Comparison of ENCODE assay signal across 15 cellular contexts in genomic region chr9:115691686-115692085, GRCh38.
A peak's percentile ranks its signal among the peaks of the same experiment; 100 is the strongest.
DNase-seq lines count a peak whose midpoint lies in the region; TF ChIP-seq lines count a peak whose summit lies in the region.
"Had no signal": no experiment of that assay in that cellular context is flagged by ENCODE, and none has a peak within 500 bp of the region (broad histone marks: within the 10 kb centered on the region; RNA-seq: fewer than 3 reads in every experiment).

No MANE protein-coding gene starts in this region.

- peak overlapping the region; percentile 74 for H3K27ac ChIP-seq in mesenchymal stem cell (ENCODE audit: low read length, poor library complexity, severe bottlenecking)
- H3K27ac ChIP-seq: parathyroid adenoma, uterus had no signal

- H3K27me3 Mint-ChIP-seq in mesothelial cell of epicardium (ENCODE audit: low read depth), result no peaks in the 10 kb centered on the region
- H3K27me3 Mint-ChIP-seq: activated CD4-positive, alpha-beta T cell treated with anti-CD3 and anti-CD28 coated beads, Interleukin-2, amount 10 ng/mL, durations not matched to agents 24 days and 14 days had no signal

- H3K4me2 ChIP-seq in mesenchymal stem cell (ENCODE audit: low read length, poor library complexity, severe bottlenecking), result no peak overlapping the region

- no peak overlapping the region for H3K27ac Mint-ChIP-seq in mesothelial cell of epicardium
- H3K27ac Mint-ChIP-seq: activated CD4-positive, alpha-beta T cell treated with anti-CD3 and anti-CD28 coated beads, Interleukin-2, amount 10 ng/mL, durations not matched to agents 24 days and 14 days; T-helper 17 cell had no signal

- H3K9me3 Mint-ChIP-seq in mesothelial cell of epicardium, result no peaks in the 10 kb centered on the region
- H3K9me3 Mint-ChIP-seq: activated CD4-positive, alpha-beta T cell treated with anti-CD3 and anti-CD28 coated beads, Interleukin-2, amount 10 ng/mL, durations not matched to agents 24 days and 14 days had no signal

- H3K4me1 ChIP-seq in mesenchymal stem cell (ENCODE audit: control insufficient read depth, insufficient read depth, low read depth, low read length), result peaks cover 3% of the 10 kb centered on the region
- H3K4me1 ChIP-seq: BE2C, parathyroid adenoma, uterus had no signal

- no peak overlapping the region for H2AK5ac ChIP-seq in mesenchymal stem cell (ENCODE audit: low read length, severe bottlenecking)

- H2BK5ac ChIP-seq in mesenchymal stem cell (ENCODE audit: low read depth, low read length, poor library complexity, severe bottlenecking), result peak overlapping the region; percentile 22

- no peaks in the 10 kb centered on the region for H3K79me1 ChIP-seq in mesenchymal stem cell (replicated peaks; ENCODE audit: low read length, poor library complexity, severe bottlenecking)

- H3K18ac ChIP-seq in mesenchymal stem cell (ENCODE audit: low read depth in 1 of 2, low read length in 2 of 2), result peak overlapping the region in 1 of 2 experiments; percentile 54

- no peaks in the 10 kb centered on the region for H3K36me3 Mint-ChIP-seq in mesothelial cell of epicardium

- H3K23ac ChIP-seq in mesenchymal stem cell (ENCODE audit: low read length in 2 of 2), result no peak overlapping the region

- H4K91ac ChIP-seq in mesenchymal stem cell (ENCODE audit: low read length), result no peak overlapping the region

- WGBS in mesenchymal stem cell, result 37% methylated on average over 2 of the region's 3 CpGs

- H3K27me3 ChIP-seq in mesenchymal stem cell (ENCODE audit: control insufficient read depth in 1 of 2, insufficient read depth in 1 of 2, low read length in 2 of 2), result no peaks in the 10 kb centered on the region
- H3K27me3 ChIP-seq: BE2C, uterus had no signal

- H3K9ac ChIP-seq in mesenchymal stem cell (ENCODE audit: low read length), result peak overlapping the region; percentile 90
- H3K9ac ChIP-seq: parathyroid adenoma had no signal

- DNase-seq in AG10803 (ENCODE audit: low read depth), result peak; percentile 93
- DNase-seq in M059J (ENCODE audit: low read depth), result peak; percentile 91
- DNase-seq in cardiac fibroblast (ENCODE audit: low read depth in 2 of 2), result peak; percentile 74 to 94
- DNase-seq in mesenchymal stem cell, result peak; percentile 88
- DNase-seq in mesothelial cell of epicardium (ENCODE audit: low spot score in 2 of 2, unreplicated experiment in 2 of 2), result no peak
- no peak for DNase-seq in posterior vena cava (ENCODE audit: low spot score)
- no peak for DNase-seq in foreskin melanocyte
- no peak for DNase-seq in NCI-H748 treated with DMSO at 0.1 percent for 48 hours (lab: John Stamatoyannopoulos, UW)
- DNase-seq: activated CD4-positive, alpha-beta T cell treated with anti-CD3 and anti-CD28 coated beads, Interleukin-2, amount 10 ng/mL, durations not matched to agents 24 days and 14 days; activated T-cell treated with anti-CD3 and anti-CD28 coated beads, Interleukin-2, amount 50 U/mL, for 48 hours; BE2C; stimulated activated CD4-positive, alpha-beta T cell treated with anti-CD3 and anti-CD28 coated beads, Interleukin-1b, Interleukin-23, amount 100 ng/mL, for 48 hours; T-helper 17 cell; uterus had no signal

- H2BK12ac ChIP-seq in mesenchymal stem cell (ENCODE audit: low read length in 2 of 2), result peak overlapping the region in 1 of 2 experiments; percentile 79

- H3K36me3 ChIP-seq in mesenchymal stem cell (ENCODE audit: control insufficient read depth in 1 of 2, insufficient read depth in 2 of 2, low read depth in 1 of 2, low read length in 2 of 2), result no peaks in the 10 kb centered on the region
- H3K36me3 ChIP-seq: BE2C, uterus had no signal

- no peak overlapping the region for H2AFZ ChIP-seq in mesenchymal stem cell (ENCODE audit: low read depth, low read length)
- H2AFZ ChIP-seq: parathyroid adenoma had no signal

- no peaks in the 10 kb centered on the region for H3K9me3 ChIP-seq in mesenchymal stem cell (ENCODE audit: control insufficient read depth, low read length)
- H3K9me3 ChIP-seq: BE2C, uterus had no signal

- no peaks in the 10 kb centered on the region for H3K4me1 Mint-ChIP-seq in mesothelial cell of epicardium
- H3K4me1 Mint-ChIP-seq: activated CD4-positive, alpha-beta T cell treated with anti-CD3 and anti-CD28 coated beads, Interleukin-2, amount 10 ng/mL, durations not matched to agents 24 days and 14 days; T-helper 17 cell had no signal

- no peak overlapping the region for H2BK120ac ChIP-seq in mesenchymal stem cell (ENCODE audit: low read depth, low read length)

- intact Hi-C loops in posterior vena cava (cut with DNase I), result loop anchor here in 1 of 2 donors (10.0 kb wide), 1 partner anchor 883 kb away; no protein-coding TSS in a partner anchor

- H4K8ac ChIP-seq in mesenchymal stem cell (ENCODE audit: low read length), result no peak overlapping the region

- no peak overlapping the region for H3K4me3 Mint-ChIP-seq in mesothelial cell of epicardium
- H3K4me3 Mint-ChIP-seq: activated CD4-positive, alpha-beta T cell treated with anti-CD3 and anti-CD28 coated beads, Interleukin-2, amount 10 ng/mL, durations not matched to agents 24 days and 14 days; T-helper 17 cell had no signal

- H3K4ac ChIP-seq in mesenchymal stem cell (ENCODE audit: low read depth in 1 of 2, low read length in 2 of 2), result no peak overlapping the region

- H3K14ac ChIP-seq in mesenchymal stem cell (ENCODE audit: low read length in 2 of 2), result no peak overlapping the region

- no peak overlapping the region for H2BK15ac ChIP-seq in mesenchymal stem cell (ENCODE audit: low read depth, poor library complexity, severe bottlenecking)

- TF ChIP-seq CTCF in AG10803 (conservative IDR thresholded peaks at IDR 0.05; ENCODE audit: low read length) (no peak), cardiac fibroblast (IDR thresholded peaks at IDR 0.05; ENCODE audit: low read depth, low read length) (no peak), mesothelial cell of epicardium (IDR thresholded peaks at IDR 0.05; ENCODE audit: unreplicated experiment) (no peak)

- H3K4me3 ChIP-seq in AG10803 (ENCODE audit: low read length) (no peak overlapping the region), cardiac fibroblast (replicated peaks in 1 of 2; ENCODE audit: low read depth in 2 of 2, low read length in 2 of 2) (no peak overlapping the region), mesenchymal stem cell (ENCODE audit: insufficient read depth in 1 of 2, low read depth in 1 of 2, low read length in 2 of 2) (peak overlapping the region in 1 of 2 experiments; percentile 34)
- H3K4me3 ChIP-seq: uterus had no signal

Comparison
In these comparisons a context has a peak if more than half of its experiments do, and no peak if none do; other contexts are left out.
1. DNase-seq: peak in AG10803 (single experiment), M059J (single experiment), cardiac fibroblast (2 of 2) and mesenchymal stem cell (single experiment); none in mesothelial cell of epicardium (0 of 2), posterior vena cava (single experiment), foreskin melanocyte (single experiment) and NCI-H748 treated with DMSO at 0.1 percent for 48 hours (single experiment).